7 cellular contexts compared by ENCODE assay signal in genomic region chr4:117134386-117134785, GRCh38. TPM values are rescaled to one million over a fixed set of nuclear protein-coding genes. Genes with fewer than 3 reads are reported as not detected.
DNase-seq lines count a peak whose midpoint lies in the region; ATAC-seq and TF ChIP-seq lines count a peak whose summit lies in the region.

No MANE protein-coding gene starts in this region.

- DNase-seq in LoVo (ENCODE audit: low spot score), result peak; percentile 53
- DNase-seq in iPS DF 6.9 (ENCODE audit: low read depth, low spot score), result peak; percentile 18
- no peak for DNase-seq in CD4-positive, alpha-beta memory T cell
- DNase-seq in activated naive CD4-positive, alpha-beta T cell treated with anti-CD3 and anti-CD28 coated beads, Interleukin-2, amount 50 U/mL, for 72 hours (ENCODE audit: low spot score in 2 of 2), result no peak
- no peak for DNase-seq in NCI-H2171 treated with DMSO at 0.1 percent for 48 hours (lab: John Stamatoyannopoulos, UW)

- H3K36me3 ChIP-seq in iPS DF 6.9 (ENCODE audit: control insufficient read depth, insufficient read depth, low read length), result no peaks in the 10 kb centered on the region
- H3K36me3 ChIP-seq in CD4-positive, alpha-beta memory T cell (ENCODE audit: insufficient read depth, low read length), result no peaks in the 10 kb centered on the region

- peak; percentile 80 for TF ChIP-seq CTCF in VCaP (conservative IDR thresholded peaks at IDR 0.05)

- CTCF ChIA-PET in CD4-positive, alpha-beta memory T cell (lab: Charles Lee; ENCODE audit: partially characterized antibody), result no interaction called here

- no peaks in the 10 kb centered on the region for H3K36me3 Mint-ChIP-seq in CD4-positive, alpha-beta memory T cell
- H3K36me3 Mint-ChIP-seq in activated naive CD4-positive, alpha-beta T cell treated with anti-CD3 and anti-CD28 coated beads, Interleukin-2, amount 50 U/mL, for 72 hours, result peaks cover 5% of the 10 kb centered on the region in 2 donors

- no peaks in the 10 kb centered on the region for H3K4me1 ChIP-seq in iPS DF 6.9 (ENCODE audit: control insufficient read depth, insufficient read depth, low read length)
- H3K4me1 ChIP-seq in CD4-positive, alpha-beta memory T cell (ENCODE audit: insufficient read depth, low read length), result no peaks in the 10 kb centered on the region

- no peak overlapping the region for H3K4me3 Mint-ChIP-seq in CD4-positive, alpha-beta memory T cell

- peak; percentile 55 for ATAC-seq in GM18502 (IDR thresholded peaks at IDR 0.05; ENCODE audit: poor library complexity, unreplicated experiment)
- no peak for ATAC-seq in activated naive CD4-positive, alpha-beta T cell treated with anti-CD3 and anti-CD28 coated beads, Interleukin-2, amount 50 U/mL, for 72 hours

- peaks cover 2 to 19% (median 10%) of the 10 kb centered on the region in 8 donors for H3K9me3 Mint-ChIP-seq in CD4-positive, alpha-beta memory T cell
- H3K9me3 Mint-ChIP-seq in activated naive CD4-positive, alpha-beta T cell treated with anti-CD3 and anti-CD28 coated beads, Interleukin-2, amount 50 U/mL, for 72 hours, result peaks cover 20 to 24% of the 10 kb centered on the region in 2 donors

- no peaks in the 10 kb centered on the region for H3K27me3 ChIP-seq in iPS DF 6.9 (ENCODE audit: control insufficient read depth, insufficient read depth, low read length)
- no peaks in the 10 kb centered on the region for H3K27me3 ChIP-seq in CD4-positive, alpha-beta memory T cell (ENCODE audit: insufficient read depth, low read length)

- no peaks in the 10 kb centered on the region for H3K27me3 Mint-ChIP-seq in CD4-positive, alpha-beta memory T cell

- H3K9me3 ChIP-seq in iPS DF 6.9 (ENCODE audit: control insufficient read depth, insufficient read depth, low read length), result no peaks in the 10 kb centered on the region
- peaks cover 0 to 6% of the 10 kb centered on the region in 2 donors for H3K9me3 ChIP-seq in CD4-positive, alpha-beta memory T cell (ENCODE audit: control insufficient read depth in 1 of 2, low read length in 2 of 2)

- H3K4me3 ChIP-seq in iPS DF 6.9 (ENCODE audit: low read length), result no peak overlapping the region
- no peak overlapping the region for H3K4me3 ChIP-seq in CD4-positive, alpha-beta memory T cell (ENCODE audit: low read length in 2 of 2)

- intact Hi-C loops in CD4-positive, alpha-beta memory T cell (cut with micrococcal nuclease), result no loop called here

- WGBS in iPS DF 6.9 (ENCODE audit: insufficient coverage, insufficient read length), result no CpG with 5 or more reads among the region's 4 CpGs

- no peaks in the 10 kb centered on the region for H3K4me1 Mint-ChIP-seq in CD4-positive, alpha-beta memory T cell

- no peak overlapping the region for H3K27ac Mint-ChIP-seq in CD4-positive, alpha-beta memory T cell
- no peak overlapping the region for H3K27ac Mint-ChIP-seq in activated naive CD4-positive, alpha-beta T cell treated with anti-CD3 and anti-CD28 coated beads, Interleukin-2, amount 50 U/mL, for 72 hours

- no peak overlapping the region for H3K27ac ChIP-seq in VCaP
- H3K27ac ChIP-seq in iPS DF 6.9 (ENCODE audit: low read length), result no peak overlapping the region
- no peak overlapping the region for H3K27ac ChIP-seq in CD4-positive, alpha-beta memory T cell (ENCODE audit: low read depth, low read length)

- POLR2A ChIA-PET in CD4-positive, alpha-beta memory T cell (lab: Charles Lee; ENCODE audit: partially characterized antibody), result no interaction called here

RNA-seq across cellular contexts. Expression of gene TRAM1L1, which starts 49.0 kb away (rescaled TPM):
- not detected for total RNA-seq in CD4-positive, alpha-beta memory T cell
- polyA plus RNA-seq in CD4-positive, alpha-beta memory T cell, result not detected
- total RNA-seq in activated naive CD4-positive, alpha-beta T cell treated with anti-CD3 and anti-CD28 coated beads, Interleukin-2, amount 50 U/mL, for 72 hours, result not detected

Comparison
In these comparisons a context has a peak if more than half of its experiments do, and no peak if none do; other contexts are left out.
1. DNase-seq: peak in LoVo (single experiment) and iPS DF 6.9 (single experiment); none in CD4-positive, alpha-beta memory T cell (0 of 5), activated naive CD4-positive, alpha-beta T cell treated with anti-CD3 and anti-CD28 coated beads, Interleukin-2, amount 50 U/mL, for 72 hours (0 of 2) and NCI-H2171 treated with DMSO at 0.1 percent for 48 hours (single experiment).